In genomic region chr2:165015052-165015642, GRCh38 we compare ENCODE assay signal across 1 cellular context.
TF ChIP-seq lines count a peak whose summit lies in the region.

No MANE protein-coding gene starts in this region.

TF ChIP-seq in HepG2, 621 proteins besides CTCF, POLR2A, EP300 and RAD21 (continued from another document and continues in another):
- no peak for TF ChIP-seq ZFP36L1 (CRISPR knock-in tag; IDR thresholded peaks at IDR 0.05)
- no peak for TF ChIP-seq SP4 (CRISPR knock-in tag; IDR thresholded peaks at IDR 0.05)
- TF ChIP-seq HMGXB3 (CRISPR knock-in tag; IDR thresholded peaks at IDR 0.05; ENCODE audit: borderline replicate concordance) = no peak
- no peak for TF ChIP-seq TEAD2 (CRISPR knock-in tag; IDR thresholded peaks at IDR 0.05)
- no peak for TF ChIP-seq MXD3 (CRISPR knock-in tag; IDR thresholded peaks at IDR 0.05)
- no peak for TF ChIP-seq ZBTB7A (CRISPR knock-in tag; IDR thresholded peaks at IDR 0.05)
- TF ChIP-seq ZNF331 (CRISPR knock-in tag; IDR thresholded peaks at IDR 0.05) = 0 out of 2 replicates have a peak, but pooled peaks have one; percentile 17
- no peak for TF ChIP-seq SNRNP70 (IDR thresholded peaks at IDR 0.05; ENCODE audit: low read depth, low read length)
- TF ChIP-seq ZBTB26 (CRISPR knock-in tag; IDR thresholded peaks at IDR 0.05; ENCODE audit: borderline replicate concordance) = no peak
- TF ChIP-seq ZNF75D (CRISPR knock-in tag; IDR thresholded peaks at IDR 0.05; ENCODE audit: borderline replicate concordance) = no peak
- peak; percentile 90 for TF ChIP-seq MIER2 (CRISPR knock-in tag; IDR thresholded peaks at IDR 0.05)
- no peak for TF ChIP-seq MYPOP (CRISPR knock-in tag; IDR thresholded peaks at IDR 0.05)
- TF ChIP-seq FOXP4 (CRISPR knock-in tag; IDR thresholded peaks at IDR 0.05) = no peak
- no peak for TF ChIP-seq SRSF1 (optimal IDR thresholded peaks at IDR 0.05; ENCODE audit: low read depth, low read length)
- no peak for TF ChIP-seq ZNF484 (CRISPR knock-in tag; IDR thresholded peaks at IDR 0.05; ENCODE audit: borderline replicate concordance, low read depth)
- no peak for TF ChIP-seq FOXC1 (CRISPR knock-in tag; IDR thresholded peaks at IDR 0.05; ENCODE audit: borderline replicate concordance)
- TF ChIP-seq TAF1 (CRISPR knock-in tag; IDR thresholded peaks at IDR 0.05) = no peak
- no peak for TF ChIP-seq DNMT1 (CRISPR knock-in tag; IDR thresholded peaks at IDR 0.05)
- TF ChIP-seq CREB3 (CRISPR knock-in tag; IDR thresholded peaks at IDR 0.05) = no peak
- no peak for TF ChIP-seq ZSCAN25 (CRISPR knock-in tag; IDR thresholded peaks at IDR 0.05)
- no peak for TF ChIP-seq ZC3H13 (CRISPR knock-in tag; IDR thresholded peaks at IDR 0.05)
- peak; percentile 92 for TF ChIP-seq STAG1 (CRISPR knock-in tag; IDR thresholded peaks at IDR 0.05)
- TF ChIP-seq RBM22 (optimal IDR thresholded peaks at IDR 0.05; ENCODE audit: low read length) = no peak
- TF ChIP-seq IRF1 (CRISPR knock-in tag; IDR thresholded peaks at IDR 0.05; ENCODE audit: low read depth) = no peak
- no peak for TF ChIP-seq BCLAF1 (IDR thresholded peaks at IDR 0.05)
- TF ChIP-seq CBFB (CRISPR knock-in tag; IDR thresholded peaks at IDR 0.05) = no peak
- TF ChIP-seq SMARCE1 (IDR thresholded peaks at IDR 0.05; ENCODE audit: borderline replicate concordance) = no peak
- no peak for TF ChIP-seq ZNF782 (CRISPR knock-in tag; IDR thresholded peaks at IDR 0.05; ENCODE audit: borderline replicate concordance)
- TF ChIP-seq ATRX (CRISPR knock-in tag; IDR thresholded peaks at IDR 0.05; ENCODE audit: borderline replicate concordance) = no peak
- no peak for TF ChIP-seq ZNF639 (CRISPR knock-in tag; conservative IDR thresholded peaks at IDR 0.05)
- no peak for TF ChIP-seq ZFP1 (CRISPR knock-in tag; IDR thresholded peaks at IDR 0.05)
- no peak for TF ChIP-seq MLXIP (CRISPR knock-in tag; IDR thresholded peaks at IDR 0.05; ENCODE audit: borderline replicate concordance)
- 0 out of 2 replicates have a peak, but pooled peaks have one; percentile 15 for TF ChIP-seq ZMYM4 (CRISPR knock-in tag; IDR thresholded peaks at IDR 0.05)
- TF ChIP-seq PPARG (CRISPR knock-in tag; conservative IDR thresholded peaks at IDR 0.05) = 0 out of 2 replicates have a peak, but pooled peaks have one; percentile 18
- TF ChIP-seq FOXA1 (IDR thresholded peaks at IDR 0.05) = no peak
- TF ChIP-seq FOXA1 (CRISPR knock-in tag; IDR thresholded peaks at IDR 0.05) = peak; percentile 25; the same call in 1 of the 2 replicates
- TF ChIP-seq MXI1 (IDR thresholded peaks at IDR 0.05; ENCODE audit: borderline replicate concordance, low read depth, low read length) = no peak
- 0 out of 2 replicates have a peak, but pooled peaks have one; percentile 44 for TF ChIP-seq HOXA5 (CRISPR knock-in tag; IDR thresholded peaks at IDR 0.05)
- TF ChIP-seq ZNF512B (CRISPR knock-in tag; IDR thresholded peaks at IDR 0.05; ENCODE audit: borderline replicate concordance) = no peak
- TF ChIP-seq ZNF121 (CRISPR knock-in tag; IDR thresholded peaks at IDR 0.05) = peak; percentile 49; the same call in 1 of the 2 replicates
- 0 out of 2 replicates have a peak, but pooled peaks have one; percentile 47 for TF ChIP-seq ZNF205 (CRISPR knock-in tag; IDR thresholded peaks at IDR 0.05)
